1 cellular context compared by ENCODE assay signal in the genomic region with DNA sequence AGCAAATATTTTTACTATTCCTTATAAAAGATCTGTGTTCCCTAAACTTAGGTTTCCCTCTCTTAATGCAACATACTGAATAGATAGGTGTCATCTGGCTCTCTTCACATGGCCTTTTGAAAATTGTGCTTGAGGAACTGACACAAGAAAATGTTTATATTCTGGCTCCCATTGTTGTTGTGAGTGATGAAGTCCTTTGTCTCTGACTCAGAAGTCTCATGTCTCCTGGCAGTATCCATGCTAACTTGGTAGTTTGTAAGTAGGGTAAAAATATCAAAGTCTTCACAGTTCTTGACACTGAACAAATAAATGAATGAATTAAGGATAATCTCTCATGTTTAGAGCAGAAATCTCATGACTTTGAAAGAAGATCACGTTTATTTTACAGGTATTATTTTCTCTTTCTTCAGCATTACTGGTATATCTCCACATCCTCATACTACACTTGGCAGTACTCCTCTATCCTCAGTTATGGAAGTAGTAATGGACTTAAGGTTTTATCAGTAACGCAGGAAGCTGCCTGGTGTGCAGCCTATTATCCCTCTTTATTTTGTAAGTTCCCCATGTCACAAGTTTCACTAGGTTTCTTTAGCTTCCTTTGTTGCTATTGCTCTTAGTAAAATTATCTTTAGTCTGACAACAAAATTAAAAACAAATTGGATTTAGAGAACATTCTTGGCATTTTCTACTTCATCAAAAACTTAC.
TF ChIP-seq lines count a peak whose summit lies in the region.

No MANE protein-coding gene starts in this region.

TF ChIP-seq in SK-N-SH treated with all-trans-retinoic acid at 6 μM for 48 hours, 23 proteins besides CTCF, POLR2A, EP300 and RAD21 (continued from another document):
- TF ChIP-seq, protein P1, sequence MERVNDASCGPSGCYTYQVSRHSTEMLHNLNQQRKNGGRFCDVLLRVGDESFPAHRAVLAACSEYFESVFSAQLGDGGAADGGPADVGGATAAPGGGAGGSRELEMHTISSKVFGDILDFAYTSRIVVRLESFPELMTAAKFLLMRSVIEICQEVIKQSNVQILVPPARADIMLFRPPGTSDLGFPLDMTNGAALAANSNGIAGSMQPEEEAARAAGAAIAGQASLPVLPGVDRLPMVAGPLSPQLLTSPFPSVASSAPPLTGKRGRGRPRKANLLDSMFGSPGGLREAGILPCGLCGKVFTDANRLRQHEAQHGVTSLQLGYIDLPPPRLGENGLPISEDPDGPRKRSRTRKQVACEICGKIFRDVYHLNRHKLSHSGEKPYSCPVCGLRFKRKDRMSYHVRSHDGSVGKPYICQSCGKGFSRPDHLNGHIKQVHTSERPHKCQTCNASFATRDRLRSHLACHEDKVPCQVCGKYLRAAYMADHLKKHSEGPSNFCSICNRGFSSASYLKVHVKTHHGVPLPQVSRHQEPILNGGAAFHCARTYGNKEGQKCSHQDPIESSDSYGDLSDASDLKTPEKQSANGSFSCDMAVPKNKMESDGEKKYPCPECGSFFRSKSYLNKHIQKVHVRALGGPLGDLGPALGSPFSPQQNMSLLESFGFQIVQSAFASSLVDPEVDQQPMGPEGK (CRISPR knock-in tag; IDR thresholded peaks at IDR 0.05; ENCODE audit: borderline replicate concordance), result no peak
- TF ChIP-seq PPARA (CRISPR knock-in tag; IDR thresholded peaks at IDR 0.05; ENCODE audit: borderline replicate concordance), result no peak
- no peak for TF ChIP-seq ZFP3 (CRISPR knock-in tag; IDR thresholded peaks at IDR 0.05)
- no peak for TF ChIP-seq TOX (CRISPR knock-in tag; IDR thresholded peaks at IDR 0.05; ENCODE audit: borderline replicate concordance)
- TF ChIP-seq TSHZ2 (CRISPR knock-in tag; IDR thresholded peaks at IDR 0.05), result no peak
